Comparison of ENCODE assay signal across 26 cellular contexts in genomic region chr16:85544668-85545067, GRCh38.
DNase-seq lines count a peak whose midpoint lies in the region; ATAC-seq, FAIRE-seq and TF ChIP-seq lines count a peak whose summit lies in the region.
"Had no signal": no experiment of that assay in that cellular context is flagged by ENCODE, and none has a peak within 500 bp of the region (broad histone marks: within the 10 kb centered on the region; RNA-seq: fewer than 3 reads in every experiment).

No MANE protein-coding gene starts in this region.

- WGBS in K562 (ENCODE audit: insufficient coverage, low coverage, missing lambda C conversion rate) = 92% methylated on average over 15 of the region's 16 CpGs
- WGBS in mesendoderm (ENCODE audit: extremely low coverage, insufficient coverage, low lambda C conversion rate) = no CpG with 5 or more reads among the region's 16 CpGs

- no peak overlapping the region for H4K5ac ChIP-seq in mesendoderm (ENCODE audit: low read length)

- no peak overlapping the region for H3K4ac ChIP-seq in mesendoderm (ENCODE audit: low read depth, low read length)

- FAIRE-seq in K562 (lab: Jason Lieb, UNC) (no peak), urothelium cell line (lab: Jason Lieb, UNC) (no peak)

- H3K27me3 ChIP-seq in BE2C (no peaks in the 10 kb centered on the region), NT2/D1 (ENCODE audit: insufficient read depth, insufficient read length) (no peaks in the 10 kb centered on the region), K562 (ENCODE audit: control insufficient read depth in 2 of 2, insufficient read depth in 2 of 2, low read length in 2 of 2) (no peaks in the 10 kb centered on the region; a peak in 1 of 5 replicates), mesendoderm (ENCODE audit: insufficient read depth, low read length, poor library complexity) (no peaks in the 10 kb centered on the region)

- no peak overlapping the region for H2AFZ ChIP-seq in K562 (ENCODE audit: low read depth, low read length)

- in situ Hi-C loops in K562 (cut with MboI) = no loop called here

- peak; percentile 60 for DNase-seq in BE2C
- DNase-seq in NT2/D1 (ENCODE audit: low read depth, low spot score) = no peak
- DNase-seq in K562 (ENCODE audit: extremely low read depth in 1 of 4, low spot score in 3 of 4) = no peak
- no peak for DNase-seq in mesendoderm
- DNase-seq in urothelium cell line (ENCODE audit: low spot score) = no peak
- no peak for DNase-seq in posterior cingulate gyrus
- DNase-seq in GM03348 (ENCODE audit: low spot score) = no peak
- no peak for DNase-seq in AML-193 (lab: John Stamatoyannopoulos, UW)
- DNase-seq: 8988T; Calu3; DND-41; GOT3; IMR-90; NCI-H1048; NCI-H1417; NCI-H1694; NCI-H2029 treated with DMSO at 0.1 percent for 48 hours; NCI-H446 treated with DMSO at 0.1 percent for 48 hours; NCI-H526; NCI-H82; NK-92 treated with Interleukin-12 subunit alpha and Interleukin-12 subunit beta, amount 100 ng/mL, for 24 hours; RPMI8226; SHP77; SW 1271 had no signal

- TF ChIP-seq CTCF in BE2C (IDR thresholded peaks at IDR 0.05; ENCODE audit: low read depth, low read length) (no peak), K562 (IDR thresholded peaks at IDR 0.05 in 2 of 3, conservative IDR thresholded peaks at IDR 0.05 in 1 of 3; ENCODE audit: insufficient read depth in 2 of 3, low read depth in 1 of 3, low read length in 3 of 3) (no peak)

- no peak for TF ChIP-seq EP300 in K562 (IDR thresholded peaks at IDR 0.05; ENCODE audit: low read length)

- POLR2A ChIA-PET in K562 (lab: Yijun Ruan, JAX) = interaction anchor here (0.8 to 4.2 kb wide), 5 partner anchors 9 to 76 kb away, joined by 3 to 34 read pairs (median 5); no protein-coding TSS in a partner anchor

- no peak overlapping the region for H3K56ac ChIP-seq in mesendoderm (ENCODE audit: low read length)

- no peak for TF ChIP-seq RAD21 in K562 (CRISPR knock-in tag; conservative IDR thresholded peaks at IDR 0.05 in 1 of 2, IDR thresholded peaks at IDR 0.05 in 1 of 2)

- H3K4me3 ChIP-seq in BE2C (ENCODE audit: low read depth, low read length) (no peak overlapping the region), NT2/D1 (ENCODE audit: insufficient read length, low read depth) (no peak overlapping the region), K562 (no peak overlapping the region), mesendoderm (ENCODE audit: low read length) (no peak overlapping the region)

- no TSS peak for BruUV-seq in K562 (replicated peaks; lab: Mats Ljungman, UMichigan)

- no peak for TF ChIP-seq POLR2A in K562 (conservative IDR thresholded peaks at IDR 0.05)

- H3K18ac ChIP-seq in mesendoderm (ENCODE audit: low read length) = no peak overlapping the region

- no peaks in the 10 kb centered on the region for H4K20me1 ChIP-seq in K562 (replicated peaks; ENCODE audit: control insufficient read depth, insufficient read depth, low read length)

- peak overlapping the region; percentile 36 for H3K9ac ChIP-seq in NT2/D1 (ENCODE audit: insufficient read length, low read depth)
- H3K9ac ChIP-seq in K562 (ENCODE audit: insufficient read depth in 1 of 2, low read depth in 2 of 2, low read length in 2 of 2) = peak overlapping the region in 1 of 2 experiments; percentile 79; a peak in 2 of 4 replicates
- no peak overlapping the region for H3K9ac ChIP-seq in mesendoderm (ENCODE audit: low read length)
- H3K9ac ChIP-seq: KMS-11 had no signal

- no peak overlapping the region for H2BK120ac ChIP-seq in mesendoderm (ENCODE audit: low read depth, low read length)

- no peak overlapping the region for H2BK15ac ChIP-seq in mesendoderm (replicated peaks; ENCODE audit: low read depth)

- peak overlapping the region; percentile 74 for H3K23ac ChIP-seq in mesendoderm (ENCODE audit: low read length)

- H3K79me1 ChIP-seq in mesendoderm (ENCODE audit: low read length) = no peaks in the 10 kb centered on the region

- H3K9me1 ChIP-seq in K562 (ENCODE audit: control insufficient read depth, insufficient read depth, low read length) = no peaks in the 10 kb centered on the region

- no peak overlapping the region for H3K4me2 ChIP-seq in K562 (ENCODE audit: insufficient read depth, low read length)
- H3K4me2 ChIP-seq in mesendoderm (ENCODE audit: low read length) = no peak overlapping the region
- H3K4me2 ChIP-seq: KMS-11 had no signal

- H3K27ac ChIP-seq in K562 (ENCODE audit: extremely low read depth, low read depth, low read length) = peak overlapping the region; percentile 16; the same call in 2 of the 3 replicates
- H3K27ac ChIP-seq in mesendoderm (ENCODE audit: low read depth, low read length) = no peak overlapping the region
- H3K27ac ChIP-seq: KMS-11 had no signal

- H2AK5ac ChIP-seq in mesendoderm (ENCODE audit: low read length) = no peak overlapping the region

- no peaks in the 10 kb centered on the region; the same call in 1 of the 2 replicates for H3K36me3 ChIP-seq in BE2C
- H3K36me3 ChIP-seq in NT2/D1 (ENCODE audit: insufficient read depth, insufficient read length, low read length) = no peaks in the 10 kb centered on the region
- H3K36me3 ChIP-seq in K562 (ENCODE audit: control insufficient read depth, insufficient read depth, low read length) = peaks cover 12% of the 10 kb centered on the region; the same call in 2 of the 3 replicates
- H3K36me3 ChIP-seq in mesendoderm (ENCODE audit: control insufficient read depth, insufficient read depth, low read length) = no peaks in the 10 kb centered on the region

- CTCF ChIA-PET in K562 (lab: Yijun Ruan, JAX; ENCODE audit: low intra/inter-chr PET ratio) = no interaction called here

- H3K79me2 ChIP-seq in K562 (ENCODE audit: control insufficient read depth, insufficient read depth, low read length) (peaks cover 56% of the 10 kb centered on the region), mesendoderm (ENCODE audit: control insufficient read depth, insufficient read depth, low read length) (no peaks in the 10 kb centered on the region)

- intact Hi-C loops in K562 (cut with micrococcal nuclease) (no loop called here), posterior cingulate gyrus (cut with DNase I) (no loop called here)

- no peak overlapping the region for H4K8ac ChIP-seq in mesendoderm (ENCODE audit: low read depth, low read length)

- ATAC-seq in K562 = no peak
- ATAC-seq: HCT116 had no signal

- H3K9me3 ChIP-seq in BE2C = no peaks in the 10 kb centered on the region
- H3K9me3 ChIP-seq in NT2/D1 (ENCODE audit: insufficient read depth, low read length) = peaks cover 11% of the 10 kb centered on the region
- H3K9me3 ChIP-seq in K562 (replicated peaks; ENCODE audit: control insufficient read depth, insufficient read depth, low read depth, low read length) = peaks cover 7% of the 10 kb centered on the region

- H3K4me1 ChIP-seq in BE2C (peaks cover 17% of the 10 kb centered on the region), NT2/D1 (ENCODE audit: insufficient read depth, insufficient read length) (peaks cover 22% of the 10 kb centered on the region), K562 (replicated peaks in 1 of 2; ENCODE audit: control insufficient read depth in 2 of 2, insufficient read depth in 2 of 2, low read length in 2 of 2) (peaks cover 35 to 55% of the 10 kb centered on the region in 2 experiments), mesendoderm (ENCODE audit: control insufficient read depth, low read depth, low read length) (no peaks in the 10 kb centered on the region)

- H2BK5ac ChIP-seq in mesendoderm (ENCODE audit: low read length) = no peak overlapping the region

TF ChIP-seq in K562, 482 proteins besides CTCF, POLR2A, EP300 and RAD21:
- TF ChIP-seq FOXA1 (IDR thresholded peaks at IDR 0.05; ENCODE audit: borderline replicate concordance) = no peak
- no peak for TF ChIP-seq CBX8 (IDR thresholded peaks at IDR 0.05; ENCODE audit: borderline replicate concordance, extremely low read depth, low read depth, low read length, poor library complexity, severe bottlenecking)
- no peak for TF ChIP-seq FOXM1 (IDR thresholded peaks at IDR 0.05; ENCODE audit: low read depth)
- no peak for TF ChIP-seq FOXM1 (CRISPR knock-in tag; IDR thresholded peaks at IDR 0.05; ENCODE audit: low read depth)
- TF ChIP-seq SAFB2 (IDR thresholded peaks at IDR 0.05; ENCODE audit: borderline replicate concordance, low read depth, low read length, severe bottlenecking) = no peak
- no peak for TF ChIP-seq HMGN3 (IDR thresholded peaks at IDR 0.05; ENCODE audit: borderline replicate concordance, extremely low read depth, insufficient read length, low read depth, low read length)
- no peak for TF ChIP-seq PTTG1 (tag; IDR thresholded peaks at IDR 0.05; ENCODE audit: low read depth)
- peak; percentile 47; the same call in 1 of the 2 replicates for TF ChIP-seq POLR2G (IDR thresholded peaks at IDR 0.05; ENCODE audit: low read depth, low read length)
